In the genomic region with DNA sequence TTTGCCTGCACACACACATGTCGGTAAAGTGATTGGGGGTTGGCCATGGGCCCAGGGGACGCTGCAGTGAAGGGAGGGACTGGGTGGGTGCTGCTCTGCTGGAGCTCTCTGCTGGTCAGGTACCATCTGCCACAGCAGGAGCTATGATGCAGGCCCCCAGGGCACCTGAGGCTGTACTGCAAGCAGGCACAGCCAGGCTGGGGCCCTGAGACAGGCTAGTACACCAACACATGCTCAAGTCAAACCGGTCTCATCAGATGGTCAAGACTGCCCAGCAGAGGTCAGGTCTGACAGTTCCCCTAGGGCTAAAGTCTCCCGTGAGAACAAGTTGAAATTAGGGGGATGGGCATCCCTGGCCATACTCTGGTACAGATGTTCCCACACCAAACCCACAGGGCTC, we compare ENCODE assay signal across 25 cellular contexts.
"Had no signal": no experiment of that assay in that cellular context is flagged by ENCODE, and none has a peak within 500 bp of the region (broad histone marks: within the 10 kb centered on the region; RNA-seq: fewer than 3 reads in every experiment).

No MANE protein-coding gene starts in this region.

- H3K27me3 ChIP-seq: esophagus muscularis mucosa, gastrocnemius medialis, neural progenitor cell, pancreas, sigmoid colon, suprapubic skin, thyroid gland, uterus had no signal

- H3K9me3 Mint-ChIP-seq: type B pancreatic cell had no signal

- DNase-seq: effector memory CD4-positive, alpha-beta T cell; gastrocnemius medialis; immature natural killer cell; kidney; left cardiac atrium; left ventricle myocardium inferior; mesenchymal stem cell; midbrain; occipital lobe; sigmoid colon; stimulated activated CD4-positive, alpha-beta T cell treated with anti-CD3 and anti-CD28 coated beads, Interleukin-12 subunit alpha, Interleukin-12 subunit beta, amount 100 ng/mL, for 4 hours; stimulated activated CD4-positive, alpha-beta T cell treated with anti-CD3 and anti-CD28 coated beads, Interleukin-2, amount 100 ng/mL, for 48 hours; stimulated activated naive CD8-positive, alpha-beta T cell treated with anti-CD3 and anti-CD28 coated beads, Interleukin-15, Interleukin-2, amounts not matched to agents 100 U/mL and 50 U/mL, for 24 hours; thyroid gland; uterus had no signal

- H3K4me1 Mint-ChIP-seq: immature natural killer cell, neural progenitor cell had no signal

- H3K36me3 Mint-ChIP-seq: immature natural killer cell; natural killer cell treated with Interleukin-12 subunit alpha and Interleukin-12 subunit beta and Interleukin-15 and Interleukin-18, amount 100 ng/mL, for 72 hours; neural progenitor cell; type B pancreatic cell had no signal

- H3K4me3 ChIP-seq: esophagus muscularis mucosa, gastrocnemius medialis, left ventricle myocardium inferior, lung, neural progenitor cell, pancreas, prostate gland, sigmoid colon, skin epidermis, suprapubic skin, thyroid gland, uterus had no signal

- H3K27me3 Mint-ChIP-seq: natural killer cell treated with Interleukin-12 subunit alpha and Interleukin-12 subunit beta and Interleukin-15 and Interleukin-18, amount 100 ng/mL, for 72 hours; type B pancreatic cell had no signal

- H3K9me3 ChIP-seq: pancreas, prostate gland, suprapubic skin, thyroid gland, uterus had no signal

- H3K36me3 ChIP-seq: esophagus muscularis mucosa, gastrocnemius medialis, left ventricle myocardium inferior, neural progenitor cell, pancreas, prostate gland, sigmoid colon, suprapubic skin, thyroid gland, uterus had no signal

- ATAC-seq: gastrocnemius medialis; left cardiac atrium; natural killer cell treated with Interleukin-12 subunit alpha and Interleukin-12 subunit beta and Interleukin-15 and Interleukin-18, amount 100 ng/mL, for 72 hours; pancreas; stimulated activated naive CD8-positive, alpha-beta T cell treated with anti-CD3 and anti-CD28 coated beads, Interleukin-15, Interleukin-2, amounts not matched to agents 100 U/mL and 50 U/mL, for 24 hours had no signal

- H3K27ac ChIP-seq: epithelial cell of prostate, esophagus muscularis mucosa, gastrocnemius medialis, left ventricle myocardium inferior, neural progenitor cell, pancreas, prostate gland, sigmoid colon, skin epidermis, suprapubic skin, thyroid gland, uterus had no signal

- H3K27ac Mint-ChIP-seq: immature natural killer cell; natural killer cell treated with Interleukin-12 subunit alpha and Interleukin-12 subunit beta and Interleukin-15 and Interleukin-18, amount 100 ng/mL, for 72 hours; neural progenitor cell; type B pancreatic cell had no signal

- H3K4me3 Mint-ChIP-seq: immature natural killer cell; natural killer cell treated with Interleukin-12 subunit alpha and Interleukin-12 subunit beta and Interleukin-15 and Interleukin-18, amount 100 ng/mL, for 72 hours; neural progenitor cell; type B pancreatic cell had no signal

- H3K4me1 ChIP-seq: esophagus muscularis mucosa, gastrocnemius medialis, left ventricle myocardium inferior, neural progenitor cell, pancreas, prostate gland, sigmoid colon, suprapubic skin, thyroid gland, uterus had no signal
